Comparison of ENCODE assay signal across 1 cellular context in genomic region chr1:225851810-225852209, GRCh38.
TF ChIP-seq lines count a peak whose summit lies in the region.

No MANE protein-coding gene starts in this region.

TF ChIP-seq in GM12878, 131 proteins besides CTCF, POLR2A, EP300 and RAD21 (continues in another document):
- TF ChIP-seq, protein P1, sequence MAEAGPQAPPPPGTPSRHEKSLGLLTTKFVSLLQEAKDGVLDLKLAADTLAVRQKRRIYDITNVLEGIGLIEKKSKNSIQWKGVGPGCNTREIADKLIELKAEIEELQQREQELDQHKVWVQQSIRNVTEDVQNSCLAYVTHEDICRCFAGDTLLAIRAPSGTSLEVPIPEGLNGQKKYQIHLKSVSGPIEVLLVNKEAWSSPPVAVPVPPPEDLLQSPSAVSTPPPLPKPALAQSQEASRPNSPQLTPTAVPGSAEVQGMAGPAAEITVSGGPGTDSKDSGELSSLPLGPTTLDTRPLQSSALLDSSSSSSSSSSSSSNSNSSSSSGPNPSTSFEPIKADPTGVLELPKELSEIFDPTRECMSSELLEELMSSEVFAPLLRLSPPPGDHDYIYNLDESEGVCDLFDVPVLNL (IDR thresholded peaks at IDR 0.05; ENCODE audit: low read depth, low read length): no peak
- TF ChIP-seq CHD4 (IDR thresholded peaks at IDR 0.05) (no peak), SPI1 (IDR thresholded peaks at IDR 0.05; ENCODE audit: borderline replicate concordance, insufficient read depth, low read depth, low read length) (peak; percentile 96), PML (IDR thresholded peaks at IDR 0.05; ENCODE audit: low read length) (no peak), MLLT1 (IDR thresholded peaks at IDR 0.05) (peak; percentile 25; the same call in 1 of the 2 replicates), SP1 (IDR thresholded peaks at IDR 0.05; ENCODE audit: low read depth, low read length) (peak; percentile 9), ELK1 (IDR thresholded peaks at IDR 0.05; ENCODE audit: low read depth, low read length) (no peak), BCL11A (IDR thresholded peaks at IDR 0.05; ENCODE audit: low read depth, low read length) (peak; percentile 46; the same call in 1 of the 2 replicates), SMAD5 (IDR thresholded peaks at IDR 0.05; ENCODE audit: low read depth) (no peak), BACH1 (IDR thresholded peaks at IDR 0.05; ENCODE audit: borderline replicate concordance) (peak; percentile 60; the same call in 1 of the 2 replicates), POU2F2 (IDR thresholded peaks at IDR 0.05; ENCODE audit: borderline replicate concordance, low read depth, low read length) (no peak), ZNF24 (IDR thresholded peaks at IDR 0.05) (0 out of 2 replicates have a peak, but pooled peaks have one; percentile 50), CREB1 (IDR thresholded peaks at IDR 0.05; ENCODE audit: low read depth) (peak; percentile 56; the same call in 1 of the 2 replicates), MEF2B (IDR thresholded peaks at IDR 0.05; ENCODE audit: partially characterized antibody, poor library complexity, severe bottlenecking) (peak; percentile 31), POLR2AphosphoS5 (IDR thresholded peaks at IDR 0.05; ENCODE audit: low read length) (no peak), BRCA1 (IDR thresholded peaks at IDR 0.05; ENCODE audit: low read depth, low read length) (no peak), TCF12 (IDR thresholded peaks at IDR 0.05; ENCODE audit: low read depth, low read length) (peak; percentile 46; the same call in 1 of the 2 replicates), SIN3A (IDR thresholded peaks at IDR 0.05; ENCODE audit: low read depth, low read length) (peak; percentile 60; the same call in 1 of the 2 replicates), MXI1 (IDR thresholded peaks at IDR 0.05; ENCODE audit: low read depth, low read length) (peak; percentile 92), NFIC (IDR thresholded peaks at IDR 0.05; ENCODE audit: low read depth, low read length) (peak; percentile 59), ATF7 (IDR thresholded peaks at IDR 0.05; ENCODE audit: low read depth) (peak; percentile 83), MTA3 (IDR thresholded peaks at IDR 0.05; ENCODE audit: borderline replicate concordance, low read length) (no peak), HCFC1 (IDR thresholded peaks at IDR 0.05; ENCODE audit: low read length) (no peak), ZBTB40 (IDR thresholded peaks at IDR 0.05; ENCODE audit: borderline replicate concordance) (no peak), PAX5 (IDR thresholded peaks at IDR 0.05; ENCODE audit: borderline replicate concordance, low read depth, low read length) (peak; percentile 73; the same call in 1 of the 2 replicates), EGR1 (IDR thresholded peaks at IDR 0.05; ENCODE audit: borderline replicate concordance in 1 of 2, low read depth in 2 of 2, low read length in 2 of 2) (no peak), RAD51 (IDR thresholded peaks at IDR 0.05) (peak; percentile 65; the same call in 1 of the 2 replicates), ZBED1 (IDR thresholded peaks at IDR 0.05; ENCODE audit: borderline replicate concordance) (no peak), ETV6 (conservative IDR thresholded peaks at IDR 0.05 in 1 of 2, IDR thresholded peaks at IDR 0.05 in 1 of 2; ENCODE audit: borderline replicate concordance in 1 of 2, low read depth in 1 of 2) (peak in 1 of 2 experiments; percentile 71; a peak in 2 of 4 replicates), CREM (IDR thresholded peaks at IDR 0.05; ENCODE audit: low read depth) (peak; percentile 57; the same call in 1 of the 2 replicates), FOS (IDR thresholded peaks at IDR 0.05; ENCODE audit: borderline replicate concordance, extremely low read depth, insufficient read length) (no peak), MTA2 (IDR thresholded peaks at IDR 0.05; ENCODE audit: low read depth) (peak; percentile 64)
- TF ChIP-seq, protein P2, sequence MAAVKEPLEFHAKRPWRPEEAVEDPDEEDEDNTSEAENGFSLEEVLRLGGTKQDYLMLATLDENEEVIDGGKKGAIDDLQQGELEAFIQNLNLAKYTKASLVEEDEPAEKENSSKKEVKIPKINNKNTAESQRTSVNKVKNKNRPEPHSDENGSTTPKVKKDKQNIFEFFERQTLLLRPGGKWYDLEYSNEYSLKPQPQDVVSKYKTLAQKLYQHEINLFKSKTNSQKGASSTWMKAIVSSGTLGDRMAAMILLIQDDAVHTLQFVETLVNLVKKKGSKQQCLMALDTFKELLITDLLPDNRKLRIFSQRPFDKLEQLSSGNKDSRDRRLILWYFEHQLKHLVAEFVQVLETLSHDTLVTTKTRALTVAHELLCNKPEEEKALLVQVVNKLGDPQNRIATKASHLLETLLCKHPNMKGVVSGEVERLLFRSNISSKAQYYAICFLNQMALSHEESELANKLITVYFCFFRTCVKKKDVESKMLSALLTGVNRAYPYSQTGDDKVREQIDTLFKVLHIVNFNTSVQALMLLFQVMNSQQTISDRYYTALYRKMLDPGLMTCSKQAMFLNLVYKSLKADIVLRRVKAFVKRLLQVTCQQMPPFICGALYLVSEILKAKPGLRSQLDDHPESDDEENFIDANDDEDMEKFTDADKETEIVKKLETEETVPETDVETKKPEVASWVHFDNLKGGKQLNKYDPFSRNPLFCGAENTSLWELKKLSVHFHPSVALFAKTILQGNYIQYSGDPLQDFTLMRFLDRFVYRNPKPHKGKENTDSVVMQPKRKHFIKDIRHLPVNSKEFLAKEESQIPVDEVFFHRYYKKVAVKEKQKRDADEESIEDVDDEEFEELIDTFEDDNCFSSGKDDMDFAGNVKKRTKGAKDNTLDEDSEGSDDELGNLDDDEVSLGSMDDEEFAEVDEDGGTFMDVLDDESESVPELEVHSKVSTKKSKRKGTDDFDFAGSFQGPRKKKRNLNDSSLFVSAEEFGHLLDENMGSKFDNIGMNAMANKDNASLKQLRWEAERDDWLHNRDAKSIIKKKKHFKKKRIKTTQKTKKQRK (IDR thresholded peaks at IDR 0.05; ENCODE audit: low read depth, low read length): no peak
- TF ChIP-seq, protein P3, sequence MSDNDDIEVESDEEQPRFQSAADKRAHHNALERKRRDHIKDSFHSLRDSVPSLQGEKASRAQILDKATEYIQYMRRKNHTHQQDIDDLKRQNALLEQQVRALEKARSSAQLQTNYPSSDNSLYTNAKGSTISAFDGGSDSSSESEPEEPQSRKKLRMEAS (IDR thresholded peaks at IDR 0.05; ENCODE audit: low read depth, low read length): peak; percentile 92; the same call in 1 of the 2 replicates
- TF ChIP-seq, protein P4, sequence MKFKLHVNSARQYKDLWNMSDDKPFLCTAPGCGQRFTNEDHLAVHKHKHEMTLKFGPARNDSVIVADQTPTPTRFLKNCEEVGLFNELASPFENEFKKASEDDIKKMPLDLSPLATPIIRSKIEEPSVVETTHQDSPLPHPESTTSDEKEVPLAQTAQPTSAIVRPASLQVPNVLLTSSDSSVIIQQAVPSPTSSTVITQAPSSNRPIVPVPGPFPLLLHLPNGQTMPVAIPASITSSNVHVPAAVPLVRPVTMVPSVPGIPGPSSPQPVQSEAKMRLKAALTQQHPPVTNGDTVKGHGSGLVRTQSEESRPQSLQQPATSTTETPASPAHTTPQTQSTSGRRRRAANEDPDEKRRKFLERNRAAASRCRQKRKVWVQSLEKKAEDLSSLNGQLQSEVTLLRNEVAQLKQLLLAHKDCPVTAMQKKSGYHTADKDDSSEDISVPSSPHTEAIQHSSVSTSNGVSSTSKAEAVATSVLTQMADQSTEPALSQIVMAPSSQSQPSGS (IDR thresholded peaks at IDR 0.05; ENCODE audit: low read length): peak; percentile 34; the same call in 1 of the 2 replicates
- TF ChIP-seq, protein P5, sequence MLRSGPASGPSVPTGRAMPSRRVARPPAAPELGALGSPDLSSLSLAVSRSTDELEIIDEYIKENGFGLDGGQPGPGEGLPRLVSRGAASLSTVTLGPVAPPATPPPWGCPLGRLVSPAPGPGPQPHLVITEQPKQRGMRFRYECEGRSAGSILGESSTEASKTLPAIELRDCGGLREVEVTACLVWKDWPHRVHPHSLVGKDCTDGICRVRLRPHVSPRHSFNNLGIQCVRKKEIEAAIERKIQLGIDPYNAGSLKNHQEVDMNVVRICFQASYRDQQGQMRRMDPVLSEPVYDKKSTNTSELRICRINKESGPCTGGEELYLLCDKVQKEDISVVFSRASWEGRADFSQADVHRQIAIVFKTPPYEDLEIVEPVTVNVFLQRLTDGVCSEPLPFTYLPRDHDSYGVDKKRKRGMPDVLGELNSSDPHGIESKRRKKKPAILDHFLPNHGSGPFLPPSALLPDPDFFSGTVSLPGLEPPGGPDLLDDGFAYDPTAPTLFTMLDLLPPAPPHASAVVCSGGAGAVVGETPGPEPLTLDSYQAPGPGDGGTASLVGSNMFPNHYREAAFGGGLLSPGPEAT (IDR thresholded peaks at IDR 0.05; ENCODE audit: low read depth): peak; percentile 78
- TF ChIP-seq, protein P6, sequence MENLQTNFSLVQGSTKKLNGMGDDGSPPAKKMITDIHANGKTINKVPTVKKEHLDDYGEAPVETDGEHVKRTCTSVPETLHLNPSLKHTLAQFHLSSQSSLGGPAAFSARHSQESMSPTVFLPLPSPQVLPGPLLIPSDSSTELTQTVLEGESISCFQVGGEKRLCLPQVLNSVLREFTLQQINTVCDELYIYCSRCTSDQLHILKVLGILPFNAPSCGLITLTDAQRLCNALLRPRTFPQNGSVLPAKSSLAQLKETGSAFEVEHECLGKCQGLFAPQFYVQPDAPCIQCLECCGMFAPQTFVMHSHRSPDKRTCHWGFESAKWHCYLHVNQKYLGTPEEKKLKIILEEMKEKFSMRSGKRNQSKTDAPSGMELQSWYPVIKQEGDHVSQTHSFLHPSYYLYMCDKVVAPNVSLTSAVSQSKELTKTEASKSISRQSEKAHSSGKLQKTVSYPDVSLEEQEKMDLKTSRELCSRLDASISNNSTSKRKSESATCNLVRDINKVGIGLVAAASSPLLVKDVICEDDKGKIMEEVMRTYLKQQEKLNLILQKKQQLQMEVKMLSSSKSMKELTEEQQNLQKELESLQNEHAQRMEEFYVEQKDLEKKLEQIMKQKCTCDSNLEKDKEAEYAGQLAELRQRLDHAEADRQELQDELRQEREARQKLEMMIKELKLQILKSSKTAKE (IDR thresholded peaks at IDR 0.05; ENCODE audit: low read depth, poor library complexity, severe bottlenecking): peak; percentile 30
